In genomic region chr12:131836714-131837397, GRCh38 we compare ENCODE assay signal across 1 cellular context.
A peak's percentile ranks its signal among the peaks of the same experiment; 100 is the strongest.
TF ChIP-seq lines count a peak whose summit lies in the region.

No MANE protein-coding gene starts in this region.

TF ChIP-seq in K562, 482 proteins besides CTCF, POLR2A, EP300 and RAD21 (continued from another document):
- TF ChIP-seq ZBTB9 (CRISPR knock-in tag; IDR thresholded peaks at IDR 0.05) (no peak), ZBTB33 (CRISPR knock-in tag; IDR thresholded peaks at IDR 0.05) (peak; percentile 42; the same call in 1 of the 2 replicates), CLOCK (CRISPR knock-in tag; IDR thresholded peaks at IDR 0.05; ENCODE audit: borderline replicate concordance) (no peak), ZNF830 (CRISPR knock-in tag; IDR thresholded peaks at IDR 0.05) (no peak), POLR2G (IDR thresholded peaks at IDR 0.05; ENCODE audit: low read depth, low read length) (peak; percentile 34; the same call in 1 of the 2 replicates), ZNF696 (CRISPR knock-in tag; conservative IDR thresholded peaks at IDR 0.05) (no peak), PHF8 (IDR thresholded peaks at IDR 0.05; ENCODE audit: borderline replicate concordance, low read length) (no peak), CGGBP1 (CRISPR knock-in tag; IDR thresholded peaks at IDR 0.05) (no peak)
